In genomic region chr9:132857601-132858342, GRCh38 we compare ENCODE assay signal across 10 cellular contexts. TPM values are rescaled to one million over a fixed set of nuclear protein-coding genes. Genes with fewer than 3 reads are reported as not detected.
A peak's percentile ranks its signal among the peaks of the same experiment; 100 is the strongest.
DNase-seq lines count a peak whose midpoint lies in the region; ATAC-seq and TF ChIP-seq lines count a peak whose summit lies in the region.
"Had no signal": no experiment of that assay in that cellular context is flagged by ENCODE, and none has a peak within 500 bp of the region (broad histone marks: within the 10 kb centered on the region; RNA-seq: fewer than 3 reads in every experiment).

No MANE protein-coding gene starts in this region.

- peak; percentile 71 for ATAC-seq in sciatic nerve
- ATAC-seq in GM19351 (IDR thresholded peaks at IDR 0.05; ENCODE audit: unreplicated experiment): no peak
- no peak for ATAC-seq in T-helper 17 cell

- H3K27ac Mint-ChIP-seq in T-helper 17 cell: no peak overlapping the region
- H3K27ac Mint-ChIP-seq: activated naive CD8-positive, alpha-beta T cell treated with anti-CD3 and anti-CD28 coated beads, Interleukin-2, amount 10 ng/mL, durations not matched to agents 7 days and 5 days had no signal

- in situ Hi-C loops in G401 (cut with HindIII; ENCODE audit: low sequenced_read_pairs): no loop called here

- no peak overlapping the region for H3K4me3 ChIP-seq in fibroblast of mammary gland (ENCODE audit: control insufficient read depth, low read depth, low read length)

- H3K36me3 Mint-ChIP-seq in T-helper 17 cell (ENCODE audit: low read depth): no peaks in the 10 kb centered on the region
- H3K36me3 Mint-ChIP-seq: activated naive CD8-positive, alpha-beta T cell treated with anti-CD3 and anti-CD28 coated beads, Interleukin-2, amount 10 ng/mL, durations not matched to agents 7 days and 5 days had no signal

- peaks cover 7% of the 10 kb centered on the region for H3K4me1 Mint-ChIP-seq in T-helper 17 cell

- no peaks in the 10 kb centered on the region for H3K9me3 ChIP-seq in T-helper 17 cell (ENCODE audit: control insufficient read depth, low read length, poor library complexity, severe bottlenecking)

- H3K27me3 Mint-ChIP-seq in T-helper 17 cell: peaks cover 44% of the 10 kb centered on the region

- DNase-seq in G401 (ENCODE audit: low spot score) (peak; percentile 49), NCI-H1417 (lab: John Stamatoyannopoulos, UW) (peak in 2 of 3 experiments; percentile 70 to 80), fibroblast of mammary gland (ENCODE audit: low read depth) (peak; percentile 45), sciatic nerve (ENCODE audit: low spot score) (no peak), NCI-H1694 treated with DMSO at 0.1 percent for 48 hours (lab: John Stamatoyannopoulos, UW) (no peak), T-helper 17 cell (no peak), MV-4-11 (lab: John Stamatoyannopoulos, UW) (no peak)
- DNase-seq: activated naive CD8-positive, alpha-beta T cell treated with anti-CD3 and anti-CD28 coated beads, Interleukin-2, amount 10 ng/mL, durations not matched to agents 7 days and 5 days; GF-D8 had no signal

- intact Hi-C loops in sciatic nerve (cut with DNase I): no loop called here

- no peak overlapping the region for H3K4me3 Mint-ChIP-seq in T-helper 17 cell
- H3K4me3 Mint-ChIP-seq: activated naive CD8-positive, alpha-beta T cell treated with anti-CD3 and anti-CD28 coated beads, Interleukin-2, amount 10 ng/mL, durations not matched to agents 7 days and 5 days had no signal

- TF ChIP-seq CTCF in fibroblast of mammary gland (conservative IDR thresholded peaks at IDR 0.05; ENCODE audit: control insufficient read depth, insufficient read depth, low read depth, low read length): peak; percentile 15

RNA-seq across cellular contexts. Expression of gene AK8, which starts 20.3 kb away (rescaled TPM):
- total RNA-seq in G401 (2014; rRNA removed; shearing (Covaris generic)): 0.37 and 3.6 TPM in 2 replicates
- total RNA-seq in sciatic nerve: 1.6 TPM
- total RNA-seq in T-helper 17 cell: under 1 TPM in 1 of 2 donors, not detected in 1; 0.32 TPM

RNA-seq across cellular contexts. Expression of gene SPACA9, which starts 20.9 kb away (rescaled TPM):
- 5.5 and 6.0 TPM in 2 replicates for total RNA-seq in G401 (2014; rRNA removed; shearing (Covaris generic))
- total RNA-seq in sciatic nerve (9.3 TPM), T-helper 17 cell (under 1 TPM; 0.52 to 0.86 TPM)

Comparison
In these comparisons a context has a peak if more than half of its experiments do, and no peak if none do; other contexts are left out.
1. DNase-seq: peak in G401 (single experiment), NCI-H1417 (2 of 3) and fibroblast of mammary gland (single experiment); none in sciatic nerve (single experiment), NCI-H1694 treated with DMSO at 0.1 percent for 48 hours (single experiment), T-helper 17 cell (0 of 3) and MV-4-11 (single experiment).